Comparison of ENCODE assay signal across 12 cellular contexts in genomic region chr6:170137911-170138910, GRCh38.
DNase-seq lines count a peak whose midpoint lies in the region; ATAC-seq, FAIRE-seq and TF ChIP-seq lines count a peak whose summit lies in the region.
"Had no signal": no experiment of that assay in that cellular context is flagged by ENCODE, and none has a peak within 500 bp of the region (broad histone marks: within the 10 kb centered on the region; RNA-seq: fewer than 3 reads in every experiment).

No MANE protein-coding gene starts in this region.

- no peaks in the 10 kb centered on the region for H3K79me1 ChIP-seq in H1 (ENCODE audit: low read depth, low read length)

- H3K4me2 ChIP-seq in H1 (ENCODE audit: insufficient read depth in 1 of 2, low read depth in 2 of 2, low read length in 2 of 2): no peak overlapping the region
- H3K4me2 ChIP-seq: neural progenitor cell had no signal

- no peaks in the 10 kb centered on the region for H4K20me1 ChIP-seq in H1 (replicated peaks in 1 of 2; ENCODE audit: control insufficient read depth in 1 of 2, insufficient read depth in 2 of 2, low read length in 2 of 2)

- peaks cover 9% of the 10 kb centered on the region for H3K27me3 Mint-ChIP-seq in T-helper 17 cell
- no peaks in the 10 kb centered on the region for H3K27me3 Mint-ChIP-seq in natural killer cell treated with Interleukin-12 subunit alpha and Interleukin-12 subunit beta and Interleukin-15 and Interleukin-18, amount 100 ng/mL, for 72 hours

- no peak overlapping the region for H2BK5ac ChIP-seq in H1 (ENCODE audit: low read depth, low read length)

- no peak overlapping the region for H4K5ac ChIP-seq in H1 (ENCODE audit: insufficient read length, low read depth, low read length)

- H3K4me1 ChIP-seq in H1 (replicated peaks in 1 of 4; ENCODE audit: control insufficient read depth in 3 of 4, insufficient read depth in 4 of 4, low read length in 3 of 4) (no peaks in the 10 kb centered on the region; a peak in 1 of 7 replicates), tibial artery (no peaks in the 10 kb centered on the region)

- no peaks in the 10 kb centered on the region for H3K36me3 Mint-ChIP-seq in T-helper 17 cell (ENCODE audit: low read depth)
- H3K36me3 Mint-ChIP-seq in natural killer cell treated with Interleukin-12 subunit alpha and Interleukin-12 subunit beta and Interleukin-15 and Interleukin-18, amount 100 ng/mL, for 72 hours: no peaks in the 10 kb centered on the region

- H3K9me3 ChIP-seq in T-helper 17 cell (ENCODE audit: control insufficient read depth, low read length, poor library complexity, severe bottlenecking) (no peaks in the 10 kb centered on the region), H1 (ENCODE audit: insufficient read depth in 2 of 2, low read depth in 1 of 2, low read length in 1 of 2) (peaks cover 3 to 43% of the 10 kb centered on the region in 2 experiments; a peak in 2 of 4 replicates), tibial artery (no peaks in the 10 kb centered on the region)

- CTCF ChIA-PET in H1 (lab: Charles Lee; ENCODE audit: partially characterized antibody): interaction anchor here (0.9 to 1.0 kb wide), 2 partner anchors 10 to 41 kb away, joined by 3 to 4 read pairs; no protein-coding TSS in a partner anchor

- TF ChIP-seq POLR2A in H1 (IDR thresholded peaks at IDR 0.05; ENCODE audit: control extremely low read depth in 1 of 2, low read depth in 2 of 2, low read length in 2 of 2): no peak

- H3K36me3 ChIP-seq in H1 (ENCODE audit: control insufficient read depth in 2 of 4, insufficient read depth in 4 of 4, low read length in 3 of 4) (peaks cover 0 to 5% (median 0%) of the 10 kb centered on the region in 4 experiments; a peak in 1 of 8 replicates), tibial artery (no peaks in the 10 kb centered on the region)
- H3K36me3 ChIP-seq: neural progenitor cell had no signal

- no peak overlapping the region for H3K9ac ChIP-seq in H1 (replicated peaks in 1 of 4; ENCODE audit: extremely low read depth in 1 of 4, low read depth in 3 of 4, low read length in 3 of 4)
- H3K9ac ChIP-seq: neural progenitor cell had no signal

- no peaks in the 10 kb centered on the region for H3K23me2 ChIP-seq in H1 (ENCODE audit: low read depth, low read length)

- no peak overlapping the region for H3K23ac ChIP-seq in H1 (ENCODE audit: insufficient read length)

- no peak for TF ChIP-seq CTCF in H1 (IDR thresholded peaks at IDR 0.05; ENCODE audit: control extremely low read depth in 1 of 3, insufficient read depth in 1 of 3, low read depth in 1 of 3, low read length in 3 of 3)
- TF ChIP-seq CTCF in tibial artery (IDR thresholded peaks at IDR 0.05): no peak

- H2BK15ac ChIP-seq in H1 (ENCODE audit: low read length): no peak overlapping the region

- H3K27ac ChIP-seq in H1 (ENCODE audit: low read depth, low read length): no peak overlapping the region
- H3K27ac ChIP-seq in tibial artery: no peak overlapping the region
- H3K27ac ChIP-seq: neural progenitor cell had no signal

- WGBS in H1 (ENCODE audit: extremely low coverage in 1 of 2, insufficient coverage in 1 of 2, insufficient read length in 1 of 2, insufficient replicate concordance in 2 of 2, low coverage in 1 of 2, low lambda C conversion rate in 2 of 2, missing lambda C conversion rate in 1 of 2), 2 experiments: 93% methylated on average over 34 of the region's 40 CpGs; no CpG with 5 or more reads in 1 of the 2 experiments

- POLR2A ChIA-PET in H1 (lab: Charles Lee; ENCODE audit: partially characterized antibody): no interaction called here

- H2AK5ac ChIP-seq in H1 (ENCODE audit: low read depth, low read length): no peak overlapping the region

- H2AFZ ChIP-seq in H1 (ENCODE audit: low read length): no peak overlapping the region
- H2AFZ ChIP-seq: neural progenitor cell had no signal

- no peak overlapping the region for H3K4me3 Mint-ChIP-seq in T-helper 17 cell
- no peak overlapping the region for H3K4me3 Mint-ChIP-seq in natural killer cell treated with Interleukin-12 subunit alpha and Interleukin-12 subunit beta and Interleukin-15 and Interleukin-18, amount 100 ng/mL, for 72 hours
- H3K4me3 Mint-ChIP-seq: CD4-positive, alpha-beta T cell; neural progenitor cell had no signal

- H4K91ac ChIP-seq in H1 (replicated peaks; ENCODE audit: insufficient read length, low read length): no peak overlapping the region

- no peak for FAIRE-seq in H1 (lab: Jason Lieb, UNC)
- FAIRE-seq: astrocyte had no signal

- intact Hi-C loops in tibial artery (cut with DNase I; ENCODE audit: low total_unique reads): no loop called here

- H4K8ac ChIP-seq in H1 (ENCODE audit: extremely low read depth, insufficient read depth, low read length): no peak overlapping the region

- no peak for TF ChIP-seq EP300 in H1 (IDR thresholded peaks at IDR 0.05; ENCODE audit: borderline replicate concordance in 1 of 2, low read depth in 2 of 2, low read length in 2 of 2)

- H3K27ac Mint-ChIP-seq in T-helper 17 cell: peak overlapping the region; percentile 21
- H3K27ac Mint-ChIP-seq in natural killer cell treated with Interleukin-12 subunit alpha and Interleukin-12 subunit beta and Interleukin-15 and Interleukin-18, amount 100 ng/mL, for 72 hours: no peak overlapping the region
- H3K27ac Mint-ChIP-seq: CD4-positive, alpha-beta T cell; neural progenitor cell had no signal

- H3K4me3 ChIP-seq in H1 (ENCODE audit: extremely low read depth in 1 of 4, insufficient read depth in 2 of 4, low read depth in 3 of 4, low read length in 4 of 4) (no peak overlapping the region), tibial artery (no peak overlapping the region)
- H3K4me3 ChIP-seq: neural progenitor cell had no signal

- H3K27me3 ChIP-seq in H1 (replicated peaks in 1 of 4; ENCODE audit: control insufficient read depth in 3 of 4, extremely low read depth in 1 of 4, insufficient read depth in 3 of 4, low read length in 3 of 4) (no peaks in the 10 kb centered on the region), tibial artery (no peaks in the 10 kb centered on the region)
- H3K27me3 ChIP-seq: neural progenitor cell had no signal

- no peak for ATAC-seq in T-helper 17 cell
- ATAC-seq in natural killer cell treated with Interleukin-12 subunit alpha and Interleukin-12 subunit beta and Interleukin-15 and Interleukin-18, amount 100 ng/mL, for 72 hours: no peak
- no peak for ATAC-seq in GM21367 (IDR thresholded peaks at IDR 0.05; ENCODE audit: unreplicated experiment)
- ATAC-seq in GM21447 (IDR thresholded peaks at IDR 0.05; ENCODE audit: unreplicated experiment): no peak
- ATAC-seq in GM18519 (IDR thresholded peaks at IDR 0.05; ENCODE audit: low FRiP score, unreplicated experiment): no peak

- no peak overlapping the region for H2BK20ac ChIP-seq in H1 (ENCODE audit: low read length)

- DNase-seq in T-helper 17 cell (peak in 2 of 3 donors; percentile 2 to 6), H1 (ENCODE audit: low read depth in 1 of 2, low spot score in 2 of 2) (peak in 1 of 2 experiments; percentile 28), tibial artery (peak; percentile 10 to 62)
- peak; percentile 51 for DNase-seq in natural killer cell treated with Interleukin-12 subunit alpha and Interleukin-12 subunit beta and Interleukin-15 and Interleukin-18, amount 100 ng/mL, for 72 hours (ENCODE audit: low spot score)
- DNase-seq: CD4-positive, alpha-beta T cell; glutamatergic neuron; NCI-H2029 treated with DMSO at 0.1 percent for 48 hours had no signal

- H3K14ac ChIP-seq in H1 (ENCODE audit: insufficient read length): no peak overlapping the region

- no peak overlapping the region for H3K18ac ChIP-seq in H1 (ENCODE audit: extremely low read depth, low read length)

- no peaks in the 10 kb centered on the region for H3K79me2 ChIP-seq in H1 (ENCODE audit: control insufficient read depth in 1 of 2, insufficient read depth in 2 of 2, low read length in 2 of 2)

- H2BK120ac ChIP-seq in H1 (replicated peaks; ENCODE audit: low read depth, low read length): no peak overlapping the region

- H2BK12ac ChIP-seq in H1 (ENCODE audit: low read depth, low read length): no peak overlapping the region

- no peak for TF ChIP-seq RAD21 in H1 (IDR thresholded peaks at IDR 0.05 in 1 of 2, conservative IDR thresholded peaks at IDR 0.05 in 1 of 2; ENCODE audit: low read depth in 2 of 2, low read length in 2 of 2)

- H3K56ac ChIP-seq in H1 (replicated peaks; ENCODE audit: insufficient read length, low read depth, low read length): no peak overlapping the region

- no peaks in the 10 kb centered on the region for H3K4me1 Mint-ChIP-seq in T-helper 17 cell
- H3K4me1 Mint-ChIP-seq in natural killer cell treated with Interleukin-12 subunit alpha and Interleukin-12 subunit beta and Interleukin-15 and Interleukin-18, amount 100 ng/mL, for 72 hours (ENCODE audit: low read depth in 2 of 2): peaks cover 0 to 15% of the 10 kb centered on the region in 2 donors

- H3K4ac ChIP-seq in H1 (replicated peaks; ENCODE audit: insufficient read length, low read depth, low read length): no peak overlapping the region

- no peaks in the 10 kb centered on the region for H3K9me3 Mint-ChIP-seq in natural killer cell treated with Interleukin-12 subunit alpha and Interleukin-12 subunit beta and Interleukin-15 and Interleukin-18, amount 100 ng/mL, for 72 hours
- H3K9me3 Mint-ChIP-seq: CD4-positive, alpha-beta T cell had no signal

TF ChIP-seq in H1, 55 proteins besides CTCF, POLR2A, EP300 and RAD21:
- TF ChIP-seq TAF1 (IDR thresholded peaks at IDR 0.05; ENCODE audit: low read depth, low read length): no peak
- TF ChIP-seq, protein P1, sequence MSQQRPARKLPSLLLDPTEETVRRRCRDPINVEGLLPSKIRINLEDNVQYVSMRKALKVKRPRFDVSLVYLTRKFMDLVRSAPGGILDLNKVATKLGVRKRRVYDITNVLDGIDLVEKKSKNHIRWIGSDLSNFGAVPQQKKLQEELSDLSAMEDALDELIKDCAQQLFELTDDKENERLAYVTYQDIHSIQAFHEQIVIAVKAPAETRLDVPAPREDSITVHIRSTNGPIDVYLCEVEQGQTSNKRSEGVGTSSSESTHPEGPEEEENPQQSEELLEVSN (IDR thresholded peaks at IDR 0.05): peak; percentile 80; the same call in 1 of the 2 replicates
- no peak for TF ChIP-seq SAP30 (IDR thresholded peaks at IDR 0.05; ENCODE audit: insufficient read depth, insufficient replicate concordance, low read length)
- no peak for TF ChIP-seq RBBP5 (IDR thresholded peaks at IDR 0.05; ENCODE audit: borderline replicate concordance, low read depth, low read length)
- no peak for TF ChIP-seq SRF (IDR thresholded peaks at IDR 0.05; ENCODE audit: low read depth, low read length)
- no peak for TF ChIP-seq PHF8 (conservative IDR thresholded peaks at IDR 0.05; ENCODE audit: low read depth, low read length)
